In the genomic region with DNA sequence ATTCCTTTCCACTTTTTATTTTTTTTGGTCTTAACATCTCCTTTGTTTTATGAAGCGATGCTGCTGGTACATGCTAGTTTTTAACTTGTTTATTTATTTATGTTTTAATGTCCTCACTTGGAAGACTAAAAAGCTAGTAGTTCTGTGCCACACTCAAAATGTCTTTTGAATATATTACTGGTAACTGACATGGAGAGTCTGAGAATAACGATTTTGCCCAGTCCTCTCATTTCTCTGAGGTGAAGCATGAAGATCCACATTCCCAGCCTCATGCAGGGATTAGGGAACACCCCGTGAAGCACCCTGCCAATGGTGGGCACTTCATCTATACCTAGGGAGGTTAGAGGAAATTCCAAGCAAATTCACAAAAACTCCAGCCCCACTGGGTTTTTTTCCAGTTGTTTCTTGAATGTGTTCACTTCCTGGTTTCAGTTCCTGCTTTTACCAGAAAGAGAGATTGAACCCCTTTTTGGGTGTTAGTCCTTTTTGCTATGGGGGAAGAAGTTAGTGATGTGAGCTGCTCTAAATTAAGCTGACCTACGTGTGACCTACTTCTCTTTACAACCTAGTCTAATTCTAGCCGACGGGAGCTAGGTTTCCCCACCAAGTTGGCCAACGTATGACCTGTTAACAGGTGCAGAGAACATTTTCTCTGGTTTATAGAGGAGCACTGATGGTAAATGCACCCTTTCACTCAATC, we compare ENCODE assay signal across 11 cellular contexts.
A peak's percentile ranks its signal among the peaks of the same experiment; 100 is the strongest.
DNase-seq lines count a peak whose midpoint lies in the region; ATAC-seq and TF ChIP-seq lines count a peak whose summit lies in the region.
"Had no signal": no experiment of that assay in that cellular context is flagged by ENCODE, and none has a peak within 500 bp of the region (broad histone marks: within the 10 kb centered on the region; RNA-seq: fewer than 3 reads in every experiment).

No MANE protein-coding gene starts in this region.

- no peak overlapping the region for H3K4me3 Mint-ChIP-seq in Calu3 (ENCODE audit: low read depth, unreplicated experiment)
- H3K4me3 Mint-ChIP-seq in MCF 10A (ENCODE audit: unreplicated experiment): no peak overlapping the region

- H3K4me1 ChIP-seq in MM.1S (ENCODE audit: low read length): peaks cover 11% of the 10 kb centered on the region
- H3K4me1 ChIP-seq: suprapubic skin had no signal

- POLR2A ChIA-PET in MCF 10A (lab: Yijun Ruan, JAX): interaction anchor here (1.1 kb wide), 1 partner anchor 10 kb away, joined by 3 read pairs; no protein-coding TSS in a partner anchor

- H3K9me3 ChIP-seq in MM.1S (replicated peaks; ENCODE audit: insufficient read depth, low read length): no peaks in the 10 kb centered on the region
- H3K9me3 ChIP-seq: suprapubic skin had no signal

- H3K27me3 ChIP-seq in MM.1S (replicated peaks; ENCODE audit: insufficient read depth, low read length): no peaks in the 10 kb centered on the region
- H3K27me3 ChIP-seq: suprapubic skin had no signal

- no peak for TF ChIP-seq CTCF in MM.1S (IDR thresholded peaks at IDR 0.05; ENCODE audit: low read length)
- no peak for TF ChIP-seq CTCF in Calu3 (IDR thresholded peaks at IDR 0.05; ENCODE audit: unreplicated experiment)
- no peak for TF ChIP-seq CTCF in MCF 10A (IDR thresholded peaks at IDR 0.05; ENCODE audit: unreplicated experiment)

- H3K27ac Mint-ChIP-seq in Calu3 (ENCODE audit: unreplicated experiment) (no peak overlapping the region), MCF 10A (ENCODE audit: low read depth, unreplicated experiment) (no peak overlapping the region)

- no peak overlapping the region for H2AFZ ChIP-seq in MM.1S (ENCODE audit: low read length)

- H3K27ac ChIP-seq in MM.1S (ENCODE audit: low read length): no peak overlapping the region
- H3K27ac ChIP-seq: suprapubic skin had no signal

- CTCF ChIA-PET in Calu3 (lab: Charles Lee): no interaction called here
- CTCF ChIA-PET in MCF 10A (lab: Yijun Ruan, JAX): interaction anchor here (0.5 to 1.0 kb wide), 4 partner anchors 10 to 212 kb away, joined by 3 to 5 read pairs (median 3); no protein-coding TSS in a partner anchor

- H3K79me2 ChIP-seq in MM.1S (ENCODE audit: low read length): no peaks in the 10 kb centered on the region

- H3K9me3 Mint-ChIP-seq in Calu3 (ENCODE audit: low read depth, unreplicated experiment) (no peaks in the 10 kb centered on the region), MCF 10A (ENCODE audit: unreplicated experiment) (no peaks in the 10 kb centered on the region)

- H3F3A ChIP-seq in MM.1S (ENCODE audit: insufficient read depth, low read length): no peaks in the 10 kb centered on the region

- BruUV-seq in Calu3 (replicated peaks; lab: Mats Ljungman, UMichigan) (no TSS peak), MCF 10A (replicated peaks; lab: Mats Ljungman, UMichigan) (no TSS peak)

- H3K4me2 ChIP-seq in MM.1S (ENCODE audit: low read depth, low read length): no peak overlapping the region

- intact Hi-C loops in Calu3 (cut with micrococcal nuclease; ENCODE audit: unreplicated experiment) (no loop called here), MCF 10A (cut with micrococcal nuclease) (no loop called here)

- DNase-seq in MM.1S (peak; percentile 58), putamen (ENCODE audit: low spot score) (peak; percentile 29), Calu3 (no peak), DMS153 (lab: John Stamatoyannopoulos, UW) (no peak), SHP77 treated with DMSO at 0.1 percent for 48 hours (lab: John Stamatoyannopoulos, UW) (no peak), MCF 10A (ENCODE audit: unreplicated experiment) (no peak)
- DNase-seq: NCI-H1417, T-helper 9 cell had no signal

- no peaks in the 10 kb centered on the region for H3K36me3 Mint-ChIP-seq in Calu3 (ENCODE audit: insufficient read depth, unreplicated experiment)
- H3K36me3 Mint-ChIP-seq in MCF 10A (ENCODE audit: insufficient read depth, unreplicated experiment): peaks cover 5% of the 10 kb centered on the region

- no peak overlapping the region for H3K4me3 ChIP-seq in MM.1S (ENCODE audit: low read length)
- H3K4me3 ChIP-seq: suprapubic skin had no signal

- H4K20me1 ChIP-seq in MM.1S (ENCODE audit: insufficient read depth, low read length): no peaks in the 10 kb centered on the region

- H3K4me1 Mint-ChIP-seq in Calu3 (ENCODE audit: low read depth, unreplicated experiment): no peaks in the 10 kb centered on the region
- H3K4me1 Mint-ChIP-seq in MCF 10A (ENCODE audit: insufficient read depth, unreplicated experiment): no peaks in the 10 kb centered on the region

- ATAC-seq in GM19025 (IDR thresholded peaks at IDR 0.05; ENCODE audit: low read depth, unreplicated experiment) (peak; percentile 79), HG02759 (IDR thresholded peaks at IDR 0.05; ENCODE audit: unreplicated experiment) (peak; percentile 96)

- H3K9me2 ChIP-seq in MM.1S (replicated peaks; ENCODE audit: insufficient read depth, low read length): no peaks in the 10 kb centered on the region

- no peaks in the 10 kb centered on the region for H3K27me3 Mint-ChIP-seq in Calu3 (ENCODE audit: unreplicated experiment)
- no peaks in the 10 kb centered on the region for H3K27me3 Mint-ChIP-seq in MCF 10A (ENCODE audit: insufficient read depth, unreplicated experiment)

- no peak overlapping the region for H3K9ac ChIP-seq in MM.1S (ENCODE audit: low read length)

- H3K36me3 ChIP-seq in MM.1S (replicated peaks; ENCODE audit: insufficient read depth, low read length): no peaks in the 10 kb centered on the region
- H3K36me3 ChIP-seq: suprapubic skin had no signal

Comparison
In these comparisons a context has a peak if more than half of its experiments do, and no peak if none do; other contexts are left out.
1. DNase-seq: peak in MM.1S (single experiment) and putamen (single experiment); none in Calu3 (single experiment), DMS153 (single experiment), SHP77 treated with DMSO at 0.1 percent for 48 hours (single experiment) and MCF 10A (single experiment).